16 cellular contexts compared by ENCODE assay signal in the genomic region with DNA sequence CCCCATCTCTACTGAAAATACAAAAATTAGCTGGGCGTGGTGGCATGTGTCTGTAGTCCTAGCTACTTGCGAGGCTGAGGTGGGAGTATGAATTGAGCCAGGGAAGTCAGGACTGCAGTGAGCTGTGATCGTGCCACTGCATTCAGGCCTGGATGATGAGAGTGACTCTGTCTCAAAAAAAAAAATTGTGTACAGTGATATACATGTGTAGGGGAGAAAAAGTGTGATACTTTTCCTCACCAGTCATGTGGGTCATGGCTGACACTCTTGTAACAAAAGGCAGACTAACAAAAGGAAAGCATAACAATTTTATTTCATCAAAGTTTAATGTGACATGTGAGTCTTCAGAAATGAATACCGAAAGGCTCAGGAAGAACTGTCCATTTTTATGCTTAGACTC. TPM values are rescaled to one million over a fixed set of nuclear protein-coding genes. Genes with fewer than 3 reads are reported as not detected.
A peak's percentile ranks its signal among the peaks of the same experiment; 100 is the strongest.
DNase-seq lines count a peak whose midpoint lies in the region; ATAC-seq lines count a peak whose summit lies in the region.
"Had no signal": no experiment of that assay in that cellular context is flagged by ENCODE, and none has a peak within 500 bp of the region (broad histone marks: within the 10 kb centered on the region; RNA-seq: fewer than 3 reads in every experiment).

No MANE protein-coding gene starts in this region.

- DNase-seq in T-helper 1 cell, result no peak
- no peak for DNase-seq in NCI-H1436 (lab: John Stamatoyannopoulos, UW)
- no peak for DNase-seq in occipital lobe (lab: John Stamatoyannopoulos, UW)
- no peak for DNase-seq in DMS53 treated with DMSO at 0.1 percent for 48 hours (lab: John Stamatoyannopoulos, UW; ENCODE audit: unreplicated experiment)
- DNase-seq: caudate nucleus, hypothalamus, midbrain, right cardiac atrium, SJCRH30, tibial artery had no signal

- H3K27me3 Mint-ChIP-seq in T-helper 1 cell treated with Interleukin-12 subunit alpha and Interleukin-12 subunit beta and Interleukin-4 antibody, amounts not matched to agents 30 μg/mL and 1 μg/mL, for 36 hours (ENCODE audit: low read depth), result peaks cover 4% of the 10 kb centered on the region
- H3K27me3 Mint-ChIP-seq in activated naive CD8-positive, alpha-beta T cell, result peaks cover 8% of the 10 kb centered on the region

- no peaks in the 10 kb centered on the region for H3K36me3 Mint-ChIP-seq in T-helper 1 cell treated with Interleukin-12 subunit alpha and Interleukin-12 subunit beta and Interleukin-4 antibody, amounts not matched to agents 30 μg/mL and 1 μg/mL, for 36 hours (ENCODE audit: low read depth)
- H3K36me3 Mint-ChIP-seq in activated naive CD8-positive, alpha-beta T cell, result no peaks in the 10 kb centered on the region
- H3K36me3 Mint-ChIP-seq: CD4-positive, CD25-positive, alpha-beta regulatory T cell had no signal

- ATAC-seq in GM18868 (IDR thresholded peaks at IDR 0.05; ENCODE audit: unreplicated experiment), result peak; percentile 20
- ATAC-seq in HG03520 (IDR thresholded peaks at IDR 0.05; ENCODE audit: unreplicated experiment), result peak; percentile 6

- no peaks in the 10 kb centered on the region for H3K9me3 Mint-ChIP-seq in T-helper 1 cell treated with Interleukin-12 subunit alpha and Interleukin-12 subunit beta and Interleukin-4 antibody, amounts not matched to agents 30 μg/mL and 1 μg/mL, for 36 hours
- no peaks in the 10 kb centered on the region for H3K9me3 Mint-ChIP-seq in activated naive CD8-positive, alpha-beta T cell (ENCODE audit: low read depth)

- H3K4me1 Mint-ChIP-seq in T-helper 1 cell treated with Interleukin-12 subunit alpha and Interleukin-12 subunit beta and Interleukin-4 antibody, amounts not matched to agents 30 μg/mL and 1 μg/mL, for 36 hours (ENCODE audit: low read depth), result peaks cover 18% of the 10 kb centered on the region
- H3K4me1 Mint-ChIP-seq in activated naive CD8-positive, alpha-beta T cell (ENCODE audit: low read depth), result peaks cover 28% of the 10 kb centered on the region

- H3K4me3 Mint-ChIP-seq in T-helper 1 cell treated with Interleukin-12 subunit alpha and Interleukin-12 subunit beta and Interleukin-4 antibody, amounts not matched to agents 30 μg/mL and 1 μg/mL, for 36 hours, result no peak overlapping the region
- H3K4me3 Mint-ChIP-seq in activated naive CD8-positive, alpha-beta T cell, result peak overlapping the region; percentile 38
- H3K4me3 Mint-ChIP-seq: CD4-positive, CD25-positive, alpha-beta regulatory T cell had no signal

- peak overlapping the region; percentile 80 for H3K27ac Mint-ChIP-seq in T-helper 1 cell treated with Interleukin-12 subunit alpha and Interleukin-12 subunit beta and Interleukin-4 antibody, amounts not matched to agents 30 μg/mL and 1 μg/mL, for 36 hours
- H3K27ac Mint-ChIP-seq in activated naive CD8-positive, alpha-beta T cell, result peak overlapping the region; percentile 80

RNA-seq across cellular contexts. Expression of gene ABCC12, which starts 2.0 kb away (rescaled TPM):
- 1.2 TPM for total RNA-seq in occipital lobe
- total RNA-seq: CD4-positive, CD25-positive, alpha-beta regulatory T cell; Daoy; right cardiac atrium; SJCRH30 had no signal
